ENCODE assay signal across 16 cellular contexts in genomic region chr15:74135041-74135565, GRCh38. TPM values are rescaled to one million over a fixed set of nuclear protein-coding genes. Genes with fewer than 3 reads are reported as not detected.
DNase-seq lines count a peak whose midpoint lies in the region; ATAC-seq and TF ChIP-seq lines count a peak whose summit lies in the region.
"Had no signal": no experiment of that assay in that cellular context is flagged by ENCODE, and none has a peak within 500 bp of the region (broad histone marks: within the 10 kb centered on the region; RNA-seq: fewer than 3 reads in every experiment).

No MANE protein-coding gene starts in this region.

- peak overlapping the region; percentile 72 for H3K4me3 Mint-ChIP-seq in CD4-positive, alpha-beta T cell
- H3K4me3 Mint-ChIP-seq in activated naive CD8-positive, alpha-beta T cell treated with anti-CD3 and anti-CD28 coated beads, Interleukin-2, amount 10 ng/mL, durations not matched to agents 7 days and 5 days = peak overlapping the region; percentile 63
- H3K4me3 Mint-ChIP-seq in nephron = peak overlapping the region; percentile 83 to 88 (median 85)

- H3K9me3 Mint-ChIP-seq in CD4-positive, alpha-beta T cell = no peaks in the 10 kb centered on the region
- H3K9me3 Mint-ChIP-seq in activated naive CD8-positive, alpha-beta T cell treated with anti-CD3 and anti-CD28 coated beads, Interleukin-2, amount 10 ng/mL, durations not matched to agents 7 days and 5 days = no peaks in the 10 kb centered on the region
- peaks cover 9% of the 10 kb centered on the region for H3K9me3 Mint-ChIP-seq in nephron

- CTCF ChIA-PET in CD4-positive, alpha-beta T cell (lab: Charles Lee) = no interaction called here

- ATAC-seq in CD4-positive, alpha-beta T cell (ENCODE audit: poor library complexity) = no peak
- no peak for ATAC-seq in activated naive CD8-positive, alpha-beta T cell treated with anti-CD3 and anti-CD28 coated beads, Interleukin-2, amount 10 ng/mL, durations not matched to agents 7 days and 5 days (ENCODE audit: low read depth)
- ATAC-seq in GM18907 (IDR thresholded peaks at IDR 0.05; ENCODE audit: unreplicated experiment) = no peak

- H3K4me1 Mint-ChIP-seq in CD4-positive, alpha-beta T cell (ENCODE audit: low read depth) = peaks cover 40% of the 10 kb centered on the region
- peaks cover 26% of the 10 kb centered on the region for H3K4me1 Mint-ChIP-seq in activated naive CD8-positive, alpha-beta T cell treated with anti-CD3 and anti-CD28 coated beads, Interleukin-2, amount 10 ng/mL, durations not matched to agents 7 days and 5 days
- H3K4me1 Mint-ChIP-seq in nephron = peaks cover 62% of the 10 kb centered on the region

- peaks cover 85% of the 10 kb centered on the region for H3K27me3 ChIP-seq in CD4-positive, alpha-beta T cell (ENCODE audit: control insufficient read depth, insufficient read depth, low read length)

- intact Hi-C loops in CD4-positive, alpha-beta T cell (cut with DNase I, micrococcal nuclease) = loop anchor here in 1 of 2 experiments (10.0 kb wide), 1 partner anchor 180 kb away; no protein-coding TSS in a partner anchor

- no peak overlapping the region for H3K27ac Mint-ChIP-seq in CD4-positive, alpha-beta T cell
- H3K27ac Mint-ChIP-seq in activated naive CD8-positive, alpha-beta T cell treated with anti-CD3 and anti-CD28 coated beads, Interleukin-2, amount 10 ng/mL, durations not matched to agents 7 days and 5 days = peak overlapping the region; percentile 21
- peak overlapping the region; percentile 81 to 97 (median 95) for H3K27ac Mint-ChIP-seq in nephron

- no peaks in the 10 kb centered on the region for H3K36me3 Mint-ChIP-seq in CD4-positive, alpha-beta T cell (ENCODE audit: low read depth)
- H3K36me3 Mint-ChIP-seq in activated naive CD8-positive, alpha-beta T cell treated with anti-CD3 and anti-CD28 coated beads, Interleukin-2, amount 10 ng/mL, durations not matched to agents 7 days and 5 days = no peaks in the 10 kb centered on the region
- H3K36me3 Mint-ChIP-seq in nephron (ENCODE audit: low read depth) = peaks cover 15% of the 10 kb centered on the region

- DNase-seq in CD4-positive, alpha-beta T cell = no peak
- DNase-seq in D341Med (ENCODE audit: low spot score) (peak; percentile 30), 8988T (no peak)
- peak; percentile 36 for DNase-seq in activated naive CD8-positive, alpha-beta T cell treated with anti-CD3 and anti-CD28 coated beads, Interleukin-2, amount 10 ng/mL, durations not matched to agents 7 days and 5 days
- DNase-seq in stimulated activated CD4-positive, alpha-beta T cell treated with anti-CD3 and anti-CD28 coated beads, Interleukin-15, amount 100 ng/mL, for 24 hours = no peak
- DNase-seq: NCI-H1105, NCI-H510A treated with DMSO at 0.1 percent for 48 hours, T1000 had no signal

- POLR2A ChIA-PET in CD4-positive, alpha-beta T cell (lab: Charles Lee) = no interaction called here
- POLR2A ChIA-PET in activated naive CD8-positive, alpha-beta T cell treated with anti-CD3 and anti-CD28 coated beads, Interleukin-2, amount 10 ng/mL, durations not matched to agents 7 days and 5 days (lab: Charles Lee) = no interaction called here

- no peak overlapping the region for H3K27ac ChIP-seq in CD4-positive, alpha-beta T cell (ENCODE audit: low read depth, low read length)

- no peak for TF ChIP-seq CTCF in CD4-positive, alpha-beta T cell (IDR thresholded peaks at IDR 0.05)
- no peak for TF ChIP-seq CTCF in nephron (IDR thresholded peaks at IDR 0.05; ENCODE audit: unreplicated experiment in 3 of 3)

- H3K27me3 Mint-ChIP-seq in CD4-positive, alpha-beta T cell = peaks cover 91% of the 10 kb centered on the region
- peaks cover 87% of the 10 kb centered on the region for H3K27me3 Mint-ChIP-seq in activated naive CD8-positive, alpha-beta T cell treated with anti-CD3 and anti-CD28 coated beads, Interleukin-2, amount 10 ng/mL, durations not matched to agents 7 days and 5 days
- H3K27me3 Mint-ChIP-seq in nephron (ENCODE audit: low read depth) = peaks cover 69% of the 10 kb centered on the region

- H3K9me3 ChIP-seq in CD4-positive, alpha-beta T cell (ENCODE audit: control insufficient read depth, low read length) = no peaks in the 10 kb centered on the region
- H3K9me3 ChIP-seq: Peyer's patch, sigmoid colon, suprapubic skin had no signal

RNA-seq across cellular contexts. Expression of gene ISLR2, which starts 4.7 kb away (rescaled TPM):
- total RNA-seq in CD4-positive, alpha-beta T cell = not detected
- not detected for total RNA-seq in activated naive CD8-positive, alpha-beta T cell treated with anti-CD3 and anti-CD28 coated beads, Interleukin-2, amount 10 ng/mL, durations not matched to agents 7 days and 5 days
- total RNA-seq: fibroblast of villous mesenchyme, IMR-90, myocyte had no signal

RNA-seq across cellular contexts. Expression of gene ISLR, which starts 38.4 kb away (rescaled TPM):
- total RNA-seq in CD4-positive, alpha-beta T cell = not detected
- not detected for total RNA-seq in activated naive CD8-positive, alpha-beta T cell treated with anti-CD3 and anti-CD28 coated beads, Interleukin-2, amount 10 ng/mL, durations not matched to agents 7 days and 5 days

RNA-seq across cellular contexts. Expression of gene GOLGA6A, which starts 52.8 kb away (rescaled TPM):
- total RNA-seq in CD4-positive, alpha-beta T cell = under 1 TPM; 0.16 to 0.42 TPM
- total RNA-seq in activated naive CD8-positive, alpha-beta T cell treated with anti-CD3 and anti-CD28 coated beads, Interleukin-2, amount 10 ng/mL, durations not matched to agents 7 days and 5 days = under 1 TPM in 1 of 2 experiments, not detected in 1; 0.40 TPM
- total RNA-seq: fibroblast of villous mesenchyme, IMR-90, myocyte, sigmoid colon had no signal

Comparison
In these comparisons a context has a peak if more than half of its experiments do, and no peak if none do; other contexts are left out.
1. DNase-seq: peak in D341Med (single experiment) and activated naive CD8-positive, alpha-beta T cell treated with anti-CD3 and anti-CD28 coated beads, Interleukin-2, amount 10 ng/mL, durations not matched to agents 7 days and 5 days (single experiment); none in CD4-positive, alpha-beta T cell (0 of 10), 8988T (single experiment) and stimulated activated CD4-positive, alpha-beta T cell treated with anti-CD3 and anti-CD28 coated beads, Interleukin-15, amount 100 ng/mL, for 24 hours (single experiment).
2. Peak in every context shown above with its lines, with median percentiles within 50 percentile points of each other: H3K4me3 Mint-ChIP-seq.